18 cellular contexts compared by ENCODE assay signal in genomic region chr16:76035689-76036088, GRCh38.
"Had no signal": no experiment of that assay in that cellular context is flagged by ENCODE, and none has a peak within 500 bp of the region (broad histone marks: within the 10 kb centered on the region; RNA-seq: fewer than 3 reads in every experiment).

No MANE protein-coding gene starts in this region.

- DNase-seq: activated CD4-positive, alpha-beta memory T cell treated with anti-CD3 and anti-CD28 coated beads, Interleukin-2, amount 10 ng/mL, durations not matched to agents 7 days and 5 days; activated CD4-positive, alpha-beta T cell treated with anti-CD3 and anti-CD28 coated beads for 1 hour; activated gamma-delta T cell treated with Interleukin-2 at 50 U/mL for 16 hours; activated naive CD8-positive, alpha-beta T cell treated with anti-CD3 and anti-CD28 coated beads for 36 hours; activated T-cell treated with anti-CD3 and anti-CD28 coated beads, Interleukin-2, amount 50 U/mL, for 48 hours; brain microvascular endothelial cell; cerebellar nuclear complex; dermis blood vessel endothelial cell; glutamatergic neuron; immature natural killer cell; mucosa of descending colon; naive thymus-derived CD8-positive, alpha-beta T cell; nucleus accumbens; stimulated activated CD4-positive, alpha-beta T cell treated with anti-CD3 and anti-CD28 coated beads, Interleukin-4, amount 100 ng/mL, for 4 hours; thyroid gland had no signal

- H3K36me3 Mint-ChIP-seq: activated naive CD8-positive, alpha-beta T cell treated with anti-CD3 and anti-CD28 coated beads for 36 hours; immature natural killer cell; naive thymus-derived CD8-positive, alpha-beta T cell had no signal

- H3K4me1 Mint-ChIP-seq: activated CD4-positive, alpha-beta memory T cell treated with anti-CD3 and anti-CD28 coated beads, Interleukin-2, amount 10 ng/mL, durations not matched to agents 7 days and 5 days; activated naive CD8-positive, alpha-beta T cell treated with anti-CD3 and anti-CD28 coated beads for 36 hours; immature natural killer cell; naive thymus-derived CD8-positive, alpha-beta T cell had no signal

- H3K27me3 ChIP-seq: brain microvascular endothelial cell, right atrium auricular region, thyroid gland had no signal

- ATAC-seq: mucosa of descending colon; naive thymus-derived CD8-positive, alpha-beta T cell had no signal

- H3K9me3 Mint-ChIP-seq: activated naive CD8-positive, alpha-beta T cell treated with anti-CD3 and anti-CD28 coated beads for 36 hours had no signal

- H3K27ac ChIP-seq: brain microvascular endothelial cell, right atrium auricular region, skin epidermis, thyroid gland had no signal

- H3K4me3 Mint-ChIP-seq: activated CD4-positive, alpha-beta memory T cell treated with anti-CD3 and anti-CD28 coated beads, Interleukin-2, amount 10 ng/mL, durations not matched to agents 7 days and 5 days; activated naive CD8-positive, alpha-beta T cell treated with anti-CD3 and anti-CD28 coated beads for 36 hours; immature natural killer cell; naive thymus-derived CD8-positive, alpha-beta T cell had no signal

- H3K4me3 ChIP-seq: lung, mucosa of descending colon, right atrium auricular region, skin epidermis, thyroid gland had no signal

- H3K4me1 ChIP-seq: right atrium auricular region, thyroid gland had no signal

- H3K27ac Mint-ChIP-seq: activated CD4-positive, alpha-beta memory T cell treated with anti-CD3 and anti-CD28 coated beads, Interleukin-2, amount 10 ng/mL, durations not matched to agents 7 days and 5 days; activated naive CD8-positive, alpha-beta T cell treated with anti-CD3 and anti-CD28 coated beads for 36 hours; immature natural killer cell; naive thymus-derived CD8-positive, alpha-beta T cell had no signal

- H3K27me3 Mint-ChIP-seq: activated CD4-positive, alpha-beta memory T cell treated with anti-CD3 and anti-CD28 coated beads, Interleukin-2, amount 10 ng/mL, durations not matched to agents 7 days and 5 days; activated naive CD8-positive, alpha-beta T cell treated with anti-CD3 and anti-CD28 coated beads for 36 hours; naive thymus-derived CD8-positive, alpha-beta T cell had no signal

- H3K36me3 ChIP-seq: brain microvascular endothelial cell, right atrium auricular region, thyroid gland had no signal
